In genomic region chr5:98827161-98827560, GRCh38 we compare ENCODE assay signal across 7 cellular contexts. TPM values are rescaled to one million over a fixed set of nuclear protein-coding genes. Genes with fewer than 3 reads are reported as not detected.
DNase-seq lines count a peak whose midpoint lies in the region; ATAC-seq, FAIRE-seq and TF ChIP-seq lines count a peak whose summit lies in the region.

No MANE protein-coding gene starts in this region.

- no peak overlapping the region for H3K4me3 ChIP-seq in ovary

- ATAC-seq in HG02610 (IDR thresholded peaks at IDR 0.05; ENCODE audit: unreplicated experiment) (no peak), HG02870 (IDR thresholded peaks at IDR 0.05; ENCODE audit: unreplicated experiment) (no peak)

- TF ChIP-seq CTCF in ovary (IDR thresholded peaks at IDR 0.05): peak in 2 of 3 donors; percentile 29 to 41

- intact Hi-C loops in ovary (cut with DNase I): no loop called here

- no peak for TF ChIP-seq POLR2A in ovary (IDR thresholded peaks at IDR 0.05)

- 9 to 19% (median 17%) methylated on average over 1 of the region's 1 CpG for WGBS in ovary, 3 donors

- no peaks in the 10 kb centered on the region for H3K36me3 ChIP-seq in ovary

- no peaks in the 10 kb centered on the region for H3K27me3 ChIP-seq in ovary

- no peak overlapping the region for H3K27ac ChIP-seq in ovary

- TF ChIP-seq EP300 in ovary (IDR thresholded peaks at IDR 0.05): no peak

- no peaks in the 10 kb centered on the region for H3K9me3 ChIP-seq in ovary

- peak; percentile 91 for FAIRE-seq in endometrium (lab: Jason Lieb, UNC)

- H3K4me1 ChIP-seq in ovary (ENCODE audit: insufficient read depth): no peaks in the 10 kb centered on the region

- DNase-seq in GM04503 (ENCODE audit: low read depth): peak; percentile 8
- DNase-seq in HCEC 1CT: peak; percentile 41
- DNase-seq in NCI-H69 (lab: John Stamatoyannopoulos, UW): peak; percentile 73
- no peak for DNase-seq in ovary

RNA-seq across cellular contexts. Expression of gene RGMB, which starts 53.7 kb away (rescaled TPM):
- 10 to 100 TPM; 17.3 to 40.3 (median 26.4) TPM for total RNA-seq in ovary
- 10 to 100 TPM; 14.5 to 28.3 TPM for polyA plus RNA-seq in ovary

Comparison
In these comparisons a context has a peak if more than half of its experiments do, and no peak if none do; other contexts are left out.
1. DNase-seq: peak in GM04503 (single experiment), HCEC 1CT (single experiment) and NCI-H69 (single experiment); none in ovary (0 of 5).